16 cellular contexts compared by ENCODE assay signal in genomic region chr6:17001188-17001587, GRCh38.
DNase-seq lines count a peak whose midpoint lies in the region; ATAC-seq and TF ChIP-seq lines count a peak whose summit lies in the region.
"Had no signal": no experiment of that assay in that cellular context is flagged by ENCODE, and none has a peak within 500 bp of the region (broad histone marks: within the 10 kb centered on the region; RNA-seq: fewer than 3 reads in every experiment).

No MANE protein-coding gene starts in this region.

- intact Hi-C loops in right cardiac atrium (cut with DNase I) = no loop called here

- H3K27ac ChIP-seq in neural cell (ENCODE audit: low read length) = no peak overlapping the region
- no peak overlapping the region for H3K27ac ChIP-seq in right cardiac atrium (ENCODE audit: low read length)
- H3K27ac ChIP-seq: skin epidermis, tibial nerve had no signal

- TF ChIP-seq CTCF in GM12875 (IDR thresholded peaks at IDR 0.05; ENCODE audit: borderline replicate concordance, insufficient read depth, low read depth, low read length) (0 out of 2 replicates have a peak, but pooled peaks have one; percentile 6), LNCaP clone FGC (IDR thresholded peaks at IDR 0.05; ENCODE audit: control insufficient read depth, extremely low read depth, insufficient read depth) (0 out of 2 replicates have a peak, but pooled peaks have one; percentile 27), choroid plexus epithelial cell (conservative IDR thresholded peaks at IDR 0.05; ENCODE audit: low read depth, low read length) (peak; percentile 39), neural cell (IDR thresholded peaks at IDR 0.05; ENCODE audit: poor library complexity, severe bottlenecking) (peak; percentile 53)

- H3F3A ChIP-seq in neural cell (ENCODE audit: insufficient read depth, low read length, poor library complexity, severe bottlenecking) = no peaks in the 10 kb centered on the region

- no peaks in the 10 kb centered on the region for H3K79me2 ChIP-seq in neural cell (replicated peaks; ENCODE audit: insufficient read depth, low read length)

- H3K9me3 ChIP-seq in neural cell (ENCODE audit: low read length) (no peaks in the 10 kb centered on the region), right cardiac atrium (ENCODE audit: control insufficient read depth, low read length) (no peaks in the 10 kb centered on the region)
- H3K9me3 ChIP-seq: tibial nerve had no signal

- no peaks in the 10 kb centered on the region for H3K27me3 ChIP-seq in neural cell (ENCODE audit: insufficient read depth, low read depth, low read length)
- no peaks in the 10 kb centered on the region for H3K27me3 ChIP-seq in right cardiac atrium (ENCODE audit: control insufficient read depth, insufficient read depth)
- H3K27me3 ChIP-seq: tibial nerve had no signal

- 77% methylated on average over 1 of the region's 1 CpG for WGBS in right cardiac atrium

- no peak overlapping the region for H3K9ac ChIP-seq in neural cell (ENCODE audit: low read length)

- H3K4me2 ChIP-seq in neural cell (ENCODE audit: low read length) = no peak overlapping the region

- H4K20me1 ChIP-seq in neural cell (ENCODE audit: insufficient read depth) = no peaks in the 10 kb centered on the region

- no peaks in the 10 kb centered on the region for H3K9me2 ChIP-seq in neural cell (ENCODE audit: insufficient read depth, low read length)

- TF ChIP-seq RAD21 in neural cell (conservative IDR thresholded peaks at IDR 0.05) = peak; percentile 60

- H3K4me3 ChIP-seq in GM12875 (ENCODE audit: low read depth, low read length) (no peak overlapping the region), LNCaP clone FGC (ENCODE audit: low read depth, low read length) (no peak overlapping the region), choroid plexus epithelial cell (ENCODE audit: low read depth, low read length) (no peak overlapping the region), neural cell (ENCODE audit: low read length) (no peak overlapping the region), right cardiac atrium (ENCODE audit: low read length) (no peak overlapping the region)
- H3K4me3 ChIP-seq: skin epidermis, tibial nerve had no signal

- no peaks in the 10 kb centered on the region for H3K36me3 ChIP-seq in neural cell (ENCODE audit: insufficient read depth, low read length)
- H3K36me3 ChIP-seq: tibial nerve had no signal

- DNase-seq in LNCaP clone FGC (ENCODE audit: low read depth) (no peak), choroid plexus epithelial cell (ENCODE audit: low read depth) (no peak), right cardiac atrium (no peak), NOMO-1 treated with DMSO at 0.1 percent for 48 hours (lab: John Stamatoyannopoulos, UW; ENCODE audit: unreplicated experiment) (no peak), NCI-H1694 (lab: John Stamatoyannopoulos, UW) (no peak)
- DNase-seq: activated CD4-positive, alpha-beta T cell treated with anti-CD3 and anti-CD28 coated beads, Interleukin-2, amount 50 U/mL, for 48 hours; activated T-cell treated with anti-CD3 and anti-CD28 coated beads, Interleukin-2, amount 50 U/mL, for 72 hours; CD8-positive, alpha-beta T cell; head of caudate nucleus; KG1; NCI-H146 had no signal

- ATAC-seq in GM21381 (IDR thresholded peaks at IDR 0.05; ENCODE audit: unreplicated experiment) (no peak), right cardiac atrium (no peak)
- ATAC-seq: activated T-cell treated with anti-CD3 and anti-CD28 coated beads, Interleukin-2, amount 50 U/mL, for 72 hours; CD8-positive, alpha-beta T cell had no signal

- TF ChIP-seq EP300 in neural cell (conservative IDR thresholded peaks at IDR 0.05; ENCODE audit: poor library complexity, severe bottlenecking) = no peak

- no peak overlapping the region for H2AFZ ChIP-seq in neural cell (ENCODE audit: low read depth, low read length)

- no peaks in the 10 kb centered on the region for H3K4me1 ChIP-seq in right cardiac atrium (ENCODE audit: control insufficient read depth, insufficient read depth, low read length)

TF ChIP-seq in neural cell, 6 proteins besides CTCF, POLR2A, EP300 and RAD21:
- TF ChIP-seq POLR2AphosphoS5 (IDR thresholded peaks at IDR 0.05) (no peak), SMC3 (conservative IDR thresholded peaks at IDR 0.05; ENCODE audit: poor library complexity) (peak; percentile 59)
